In genomic region chr9:123657921-123658320, GRCh38 we compare ENCODE assay signal across 25 cellular contexts.
"Had no signal": no experiment of that assay in that cellular context is flagged by ENCODE, and none has a peak within 500 bp of the region (broad histone marks: within the 10 kb centered on the region; RNA-seq: fewer than 3 reads in every experiment).

No MANE protein-coding gene starts in this region.

- H3K27me3 ChIP-seq: adrenal gland, body of pancreas, stomach, thyroid gland, upper lobe of left lung, vagina had no signal

- ATAC-seq: body of pancreas; right cardiac atrium; stimulated activated naive B cell treated with anti-CD40 and anti-IgM and Interleukin-4, amounts not matched to agents 10 μg/mL and 1 μg/mL and 100 μg/mL, for 72 hours had no signal

- H3K27ac ChIP-seq: adrenal gland, body of pancreas, epithelial cell of prostate, stomach, upper lobe of left lung, vagina had no signal

- H3K27me3 Mint-ChIP-seq: activated naive CD8-positive, alpha-beta T cell treated with anti-CD3 and anti-CD28 coated beads for 36 hours; stimulated activated naive B cell treated with anti-CD40 and anti-IgM and Interleukin-4, amounts not matched to agents 10 μg/mL and 1 μg/mL and 100 μg/mL, for 72 hours had no signal

- H3K27ac Mint-ChIP-seq: activated naive CD4-positive, alpha-beta T cell treated with anti-CD3 and anti-CD28 coated beads for 36 hours; activated naive CD8-positive, alpha-beta T cell treated with anti-CD3 and anti-CD28 coated beads for 36 hours; activated T-helper 1 cell treated with anti-CD3 and anti-CD28 coated beads, Interleukin-12 subunit alpha, Interleukin-12 subunit beta, Interleukin-2, Interleukin-4 antibody, amounts not matched to agents 30 ng/mL and 10 ng/mL and 1 ng/mL, durations not matched to agents 14 hours and 24 hours and 36 hours; nephron had no signal

- H3K4me3 ChIP-seq: adrenal gland, body of pancreas, stomach, thyroid gland, upper lobe of left lung, vagina had no signal

- H3K36me3 ChIP-seq: adrenal gland, thyroid gland had no signal

- H3K4me1 Mint-ChIP-seq: activated naive CD8-positive, alpha-beta T cell treated with anti-CD3 and anti-CD28 coated beads for 36 hours; nephron had no signal

- H3K4me1 ChIP-seq: adrenal gland, body of pancreas, stomach, upper lobe of left lung, vagina had no signal

- DNase-seq: activated CD4-positive, alpha-beta T cell treated with anti-CD3 and anti-CD28 coated beads for 4 hours; activated CD4-positive, alpha-beta T cell treated with anti-CD3 and anti-CD28 coated beads, Interleukin-2, amount 50 U/mL, for 48 hours; activated CD8-positive, alpha-beta memory T cell treated with anti-CD3 and anti-CD28 coated beads, Interleukin-2, amount 50 U/mL, for 4 hours; activated effector memory CD4-positive, alpha-beta T cell treated with anti-CD3 and anti-CD28 coated beads, Interleukin-2, amount 50 U/mL, for 16 hours; activated naive CD4-positive, alpha-beta T cell treated with anti-CD3 and anti-CD28 coated beads for 36 hours; activated naive CD8-positive, alpha-beta T cell treated with anti-CD3 and anti-CD28 coated beads for 36 hours; activated T-cell treated with anti-CD3 and anti-CD28 coated beads, Interleukin-2, amount 50 U/mL, for 1 hour; adrenal gland; aorta; body of pancreas; dermis blood vessel endothelial cell; effector CD4-positive, alpha-beta T cell; mammary epithelial cell; posterior cingulate gyrus; right cardiac atrium; stimulated activated CD4-positive, alpha-beta T cell treated with anti-CD3 and anti-CD28 coated beads, Interleukin-15, amount 100 ng/mL, for 24 hours; stimulated activated CD4-positive, alpha-beta T cell treated with anti-CD3 and anti-CD28 coated beads, Interleukin-2, amount 100 ng/mL, for 24 hours; stimulated activated naive B cell treated with anti-CD40 and anti-IgM and Interleukin-4, amounts not matched to agents 10 μg/mL and 1 μg/mL and 100 μg/mL, for 72 hours; stomach; thyroid gland; upper lobe of left lung had no signal

- H3K4me3 Mint-ChIP-seq: activated naive CD4-positive, alpha-beta T cell treated with anti-CD3 and anti-CD28 coated beads for 36 hours; activated naive CD8-positive, alpha-beta T cell treated with anti-CD3 and anti-CD28 coated beads for 36 hours; activated T-helper 1 cell treated with anti-CD3 and anti-CD28 coated beads, Interleukin-12 subunit alpha, Interleukin-12 subunit beta, Interleukin-2, Interleukin-4 antibody, amounts not matched to agents 30 ng/mL and 10 ng/mL and 1 ng/mL, durations not matched to agents 14 hours and 24 hours and 36 hours; nephron had no signal

- H3K9me3 ChIP-seq: thyroid gland, vagina had no signal
